Comparison of ENCODE assay signal across 16 cellular contexts in genomic region chr4:144295286-144295995, GRCh38.
DNase-seq lines count a peak whose midpoint lies in the region; ATAC-seq and TF ChIP-seq lines count a peak whose summit lies in the region.
"Had no signal": no experiment of that assay in that cellular context is flagged by ENCODE, and none has a peak within 500 bp of the region (broad histone marks: within the 10 kb centered on the region; RNA-seq: fewer than 3 reads in every experiment).

No MANE protein-coding gene starts in this region.

- H3K27ac ChIP-seq in brain microvascular endothelial cell = no peak overlapping the region
- H3K27ac ChIP-seq: A549, C4-2B had no signal

- ATAC-seq in GM21576 (IDR thresholded peaks at IDR 0.05; ENCODE audit: unreplicated experiment) = no peak
- ATAC-seq: A549, PC-3 had no signal

- H3K27me3 ChIP-seq in brain microvascular endothelial cell (replicated peaks) = no peaks in the 10 kb centered on the region

- no peak for TF ChIP-seq CTCF in brain microvascular endothelial cell (IDR thresholded peaks at IDR 0.05; ENCODE audit: low read depth, low read length, missing control alignments)

- H3K4me3 ChIP-seq in brain microvascular endothelial cell (ENCODE audit: low read depth, low read length) = no peak overlapping the region
- H3K4me3 ChIP-seq: A549 had no signal

- peak; percentile 22 for DNase-seq in ELR (ENCODE audit: low read depth)
- DNase-seq in M059J (ENCODE audit: low read depth) = peak; percentile 69
- peak; percentile 17 for DNase-seq in brain microvascular endothelial cell
- peak; percentile 28 for DNase-seq in iris pigment epithelial cell (ENCODE audit: low read depth)
- no peak for DNase-seq in NOMO-1 treated with DMSO at 0.1 percent for 48 hours (lab: John Stamatoyannopoulos, UW; ENCODE audit: unreplicated experiment)
- no peak for DNase-seq in activated effector memory CD4-positive, alpha-beta T cell treated with anti-CD3 and anti-CD28 coated beads, Interleukin-2, amount 50 U/mL, for 16 hours
- DNase-seq: DND-41, NCI-H1417 treated with DMSO at 0.1 percent for 48 hours, NCI-H1930, NCI-H2171, NCI-H446 treated with DMSO at 0.1 percent for 48 hours, NCI-H748 treated with DMSO at 0.1 percent for 48 hours, PC-3 had no signal

- H3K36me3 ChIP-seq in brain microvascular endothelial cell (replicated peaks) = no peaks in the 10 kb centered on the region

- in situ Hi-C loops in brain microvascular endothelial cell (cut with HindIII; ENCODE audit: low pct_ligation_motif_present, low sequenced_read_pairs) = no loop called here

Comparison
In these comparisons a context has a peak if more than half of its experiments do, and no peak if none do; other contexts are left out.
1. DNase-seq: peak in ELR (single experiment), M059J (single experiment), brain microvascular endothelial cell (single experiment) and iris pigment epithelial cell (single experiment); none in NOMO-1 treated with DMSO at 0.1 percent for 48 hours (single experiment) and activated effector memory CD4-positive, alpha-beta T cell treated with anti-CD3 and anti-CD28 coated beads, Interleukin-2, amount 50 U/mL, for 16 hours (single experiment).